38 cellular contexts compared by ENCODE assay signal in the genomic region with DNA sequence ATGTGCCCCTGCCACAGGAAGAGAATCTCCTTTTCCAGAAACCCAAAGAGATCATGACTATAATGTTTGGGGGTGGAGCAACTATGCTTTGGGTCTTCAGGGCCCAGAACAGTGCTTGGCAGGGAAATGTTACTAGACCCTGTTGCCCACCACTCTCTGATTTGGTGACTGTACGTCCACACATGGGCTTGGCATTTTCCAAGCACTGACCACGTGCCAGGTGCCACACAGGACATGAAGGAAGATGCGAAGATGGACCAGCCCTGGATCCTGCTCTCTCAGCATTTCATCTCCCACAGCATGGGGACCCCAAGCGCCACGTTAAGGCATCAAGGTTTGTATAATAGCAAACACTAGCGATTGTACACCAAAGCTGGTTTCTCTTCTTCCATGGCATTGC. TPM values are rescaled to one million over a fixed set of nuclear protein-coding genes. Genes with fewer than 3 reads are reported as not detected.
"Had no signal": no experiment of that assay in that cellular context is flagged by ENCODE, and none has a peak within 500 bp of the region (broad histone marks: within the 10 kb centered on the region; RNA-seq: fewer than 3 reads in every experiment).

No MANE protein-coding gene starts in this region.

- H3K36me3 ChIP-seq: adrenal gland, brain microvascular endothelial cell, breast epithelium, cardiac muscle cell had no signal

- DNase-seq: activated B cell treated with CpG ODN at 0.5 μM for 24 hours; activated CD4-positive, alpha-beta memory T cell treated with anti-CD3 and anti-CD28 coated beads for 36 hours; activated CD4-positive, alpha-beta T cell treated with anti-CD3 and anti-CD28 coated beads for 4 hours; activated CD4-positive, alpha-beta T cell treated with anti-CD3 and anti-CD28 coated beads, Interleukin-2, amount 10 ng/mL, durations not matched to agents 24 days and 14 days; activated CD4-positive, alpha-beta T cell treated with anti-CD3 and anti-CD28 coated beads, Interleukin-2, amount 50 U/mL, for 1 hour; activated CD4-positive, alpha-beta T cell treated with anti-CD3 and anti-CD28 coated beads, Interleukin-2, amount 50 U/mL, for 4 hours; activated CD4-positive, CD25-positive, alpha-beta regulatory T cell treated with anti-CD3 and anti-CD28 coated beads, Interleukin-2, amount 50 U/mL, for 72 hours; activated CD8-positive, alpha-beta memory T cell treated with anti-CD3 and anti-CD28 coated beads, Interleukin-2, amount 50 U/mL, for 4 hours; activated CD8-positive, alpha-beta T cell treated with anti-CD3 and anti-CD28 coated beads for 36 hours; activated effector memory CD4-positive, alpha-beta T cell treated with anti-CD3 and anti-CD28 coated beads, Interleukin-2, amount 50 U/mL, for 16 hours; activated gamma-delta T cell treated with Interleukin-2 at 50 U/mL for 16 hours; activated naive CD4-positive, alpha-beta T cell; activated naive CD4-positive, alpha-beta T cell treated with anti-CD3 and anti-CD28 coated beads for 36 hours; activated naive CD4-positive, alpha-beta T cell treated with anti-CD3 and anti-CD28 coated beads, Interleukin-2, amount 50 U/mL, for 16 hours; activated naive CD8-positive, alpha-beta T cell treated with anti-CD3 and anti-CD28 coated beads for 36 hours; activated T-cell treated with anti-CD3 and anti-CD28 coated beads for 4 hours; activated T-cell treated with anti-CD3 and anti-CD28 coated beads, Interleukin-2, amount 50 U/mL, for 1 hour; activated T-cell treated with anti-CD3 and anti-CD28 coated beads, Interleukin-2, amount 50 U/mL, for 4 hours; activated T-cell treated with anti-CD3 and anti-CD28 coated beads, Interleukin-2, amount 50 U/mL, for 72 hours; adrenal gland; amniotic stem cell; aorta; body of pancreas; brain microvascular endothelial cell; caudate nucleus; SW 1271; T-helper 1 cell; T-helper 2 cell; T-helper 9 cell had no signal

- FAIRE-seq: astrocyte, TTC549 had no signal

- H3K27ac ChIP-seq: adrenal gland, body of pancreas, brain microvascular endothelial cell, breast epithelium, cardiac muscle cell, VCaP had no signal

- H3K4me1 ChIP-seq: adrenal gland, body of pancreas, breast epithelium had no signal

- H3K9me3 ChIP-seq: adrenal gland, breast epithelium had no signal

- ATAC-seq: activated CD8-positive, alpha-beta T cell treated with anti-CD3 and anti-CD28 coated beads for 36 hours; activated naive CD4-positive, alpha-beta T cell treated with anti-CD3 and anti-CD28 coated beads, Interleukin-2, amount 50 U/mL, for 72 hours; activated T-cell treated with anti-CD3 and anti-CD28 coated beads, Interleukin-2, amount 50 U/mL, for 4 hours; activated T-cell treated with anti-CD3 and anti-CD28 coated beads, Interleukin-2, amount 50 U/mL, for 72 hours; activated T-helper 17 cell treated with anti-CD3 and anti-CD28 coated beads, Interleukin-2, amount 50 U/mL, for 72 hours; body of pancreas had no signal

- H3K27me3 ChIP-seq: adrenal gland, body of pancreas, breast epithelium, cardiac muscle cell had no signal

- H3K4me3 ChIP-seq: adrenal gland, body of pancreas, breast epithelium, cardiac muscle cell had no signal

RNA-seq across cellular contexts. Expression of a gene that starts 50.1 kb away (rescaled TPM):
- total RNA-seq: activated B cell treated with CpG ODN at 0.5 μM for 24 hours; activated CD4-positive, alpha-beta T cell treated with anti-CD3 and anti-CD28 coated beads, Interleukin-2, amount 10 ng/mL, durations not matched to agents 24 days and 14 days; activated CD8-positive, alpha-beta memory T cell treated with anti-CD3 and anti-CD28 coated beads for 36 hours; activated CD8-positive, alpha-beta T cell treated with anti-CD3 and anti-CD28 coated beads for 36 hours; activated naive CD4-positive, alpha-beta T cell treated with anti-CD3 and anti-CD28 coated beads for 36 hours; activated naive CD8-positive, alpha-beta T cell treated with anti-CD3 and anti-CD28 coated beads for 36 hours; activated T-cell treated with anti-CD3 and anti-CD28 coated beads, Interleukin-2, amount 50 U/mL, for 4 hours; activated T-cell treated with anti-CD3 and anti-CD28 coated beads, Interleukin-2, amount 50 U/mL, for 72 hours; activated T-helper 1 cell treated with anti-CD3 and anti-CD28 coated beads, Interleukin-12 subunit alpha, Interleukin-12 subunit beta, Interleukin-2, Interleukin-4 antibody, amounts not matched to agents 30 ng/mL and 10 ng/mL and 1 ng/mL, durations not matched to agents 14 hours and 24 hours and 36 hours; adrenal gland; astrocyte; body of pancreas; breast epithelium; cardiac muscle cell had no signal
- polyA plus RNA-seq: cardiac muscle cell had no signal
